21 cellular contexts compared by ENCODE assay signal in genomic region chrY:7850191-7850590, GRCh38.
"Had no signal": no experiment of that assay in that cellular context is flagged by ENCODE, and none has a peak within 500 bp of the region (broad histone marks: within the 10 kb centered on the region; RNA-seq: fewer than 3 reads in every experiment).

No MANE protein-coding gene starts in this region.

- H3K9me3 ChIP-seq: colonic mucosa, esophagus squamous epithelium, gastrocnemius medialis, heart right ventricle, left lung, lower lobe of right lung, mucosa of descending colon had no signal

- H3K4me1 ChIP-seq: colonic mucosa, esophagus squamous epithelium, gastrocnemius medialis, heart right ventricle, left lung, lower lobe of right lung had no signal

- H3K4me3 ChIP-seq: colonic mucosa, esophagus squamous epithelium, gastrocnemius medialis, heart right ventricle, left lung, lower lobe of right lung, mucosa of descending colon had no signal

- H3K27me3 ChIP-seq: colonic mucosa, esophagus squamous epithelium, gastrocnemius medialis, heart right ventricle, left lung had no signal

- H3K36me3 ChIP-seq: colonic mucosa, esophagus squamous epithelium, gastrocnemius medialis, heart right ventricle, left lung, lower lobe of right lung had no signal

- H3K27ac ChIP-seq: colonic mucosa, epithelial cell of prostate, esophagus squamous epithelium, gastrocnemius medialis, heart right ventricle, left lung, lower lobe of right lung had no signal

- DNase-seq: colonic mucosa; cortex of kidney; effector CD8-positive, alpha-beta T cell; effector memory CD8-positive, alpha-beta T cell; endodermal cell; erythroblast; esophagus squamous epithelium; foreskin melanocyte; gastrocnemius medialis; glutamatergic neuron; head of caudate nucleus; heart right ventricle; hippocampal formation; left cardiac atrium; left lung; left ventricle myocardium superior; lower lobe of right lung; mesenchymal stem cell; mucosa of descending colon; naive B cell had no signal
